ENCODE assay signal across 26 cellular contexts in the genomic region with DNA sequence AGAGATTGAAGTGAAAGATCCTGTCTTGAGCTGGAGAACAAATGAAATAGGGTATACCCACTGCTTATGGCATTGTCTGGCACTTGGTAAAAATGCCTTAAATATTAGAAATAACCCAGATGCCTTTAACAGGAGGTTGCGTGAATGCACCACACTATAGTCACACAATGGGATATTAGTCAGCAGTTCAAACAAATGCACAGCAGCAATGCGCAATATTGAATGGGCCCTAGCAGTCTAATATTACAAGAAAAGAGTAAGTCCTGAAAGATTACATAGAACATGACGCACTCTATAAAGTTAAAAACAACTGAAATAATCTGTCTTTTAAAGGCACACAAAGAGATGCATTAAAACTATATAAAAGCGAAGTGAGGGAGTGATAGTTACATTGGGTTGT.
DNase-seq lines count a peak whose midpoint lies in the region; TF ChIP-seq lines count a peak whose summit lies in the region.
"Had no signal": no experiment of that assay in that cellular context is flagged by ENCODE, and none has a peak within 500 bp of the region (broad histone marks: within the 10 kb centered on the region; RNA-seq: fewer than 3 reads in every experiment).

No MANE protein-coding gene starts in this region.

- H3K4me3 ChIP-seq in SJSA1: no peak overlapping the region
- no peak overlapping the region for H3K4me3 ChIP-seq in epithelial cell of esophagus (ENCODE audit: low read length)
- no peak overlapping the region for H3K4me3 ChIP-seq in testis
- H3K4me3 ChIP-seq: GM23248, K562, Peyer's patch had no signal

- TF ChIP-seq CTCF in epithelial cell of esophagus (IDR thresholded peaks at IDR 0.05; ENCODE audit: insufficient read depth, low read depth, low read length, missing control alignments) (no peak), testis (IDR thresholded peaks at IDR 0.05) (no peak)

- H3K9me3 ChIP-seq in SJSA1 (replicated peaks) (no peaks in the 10 kb centered on the region), testis (no peaks in the 10 kb centered on the region)
- H3K9me3 ChIP-seq: BE2C, Peyer's patch, SK-N-SH had no signal

- TF ChIP-seq POLR2A in testis (IDR thresholded peaks at IDR 0.05): no peak

- DNase-seq in HS-5 (ENCODE audit: low read depth) (peak; percentile 49), SJSA1 (ENCODE audit: low read depth in 1 of 2, low spot score in 2 of 2) (peak in 1 of 2 experiments; percentile 11), epithelial cell of esophagus (ENCODE audit: low read depth) (peak; percentile 81), testis (no peak), AG08396 (ENCODE audit: low spot score) (no peak), caudate nucleus (lab: John Stamatoyannopoulos, UW) (no peak), hepatic stellate cell (ENCODE audit: low spot score) (no peak)
- DNase-seq: BE2C; CD8-positive, alpha-beta memory T cell; DMS153; GF-D8; GM23248; H7; MV-4-11; NCI-H1105 treated with DMSO at 0.1 percent for 48 hours; NCI-H146; NCI-H1930; NCI-H2107; NCI-H446 treated with DMSO at 0.1 percent for 48 hours; NCI-H526 treated with DMSO at 0.1 percent for 48 hours; Peyer's patch; SIG-M5; SK-N-SH; SW 1271; T-helper 17 cell had no signal

- no peaks in the 10 kb centered on the region for H3K36me3 ChIP-seq in SJSA1
- H3K36me3 ChIP-seq in testis (ENCODE audit: low read depth, missing control alignments): no peaks in the 10 kb centered on the region

- H3K27me3 ChIP-seq in SJSA1 (replicated peaks) (no peaks in the 10 kb centered on the region), testis (no peaks in the 10 kb centered on the region)
- H3K27me3 ChIP-seq: BE2C, Peyer's patch had no signal

- WGBS in testis, 2 donors: 85 to 87% methylated on average over 4 of the region's 4 CpGs

- H3K4me1 ChIP-seq in SJSA1 (replicated peaks) (peaks cover 8% of the 10 kb centered on the region), testis (peaks cover 15% of the 10 kb centered on the region)

- intact Hi-C loops in testis (cut with DNase I; ENCODE audit: low total_unique reads): no loop called here

- peak overlapping the region; percentile 23; the same call in 1 of the 2 replicates for H3K27ac ChIP-seq in SJSA1
- H3K27ac ChIP-seq in testis: peak overlapping the region; percentile 15 to 38
- H3K27ac ChIP-seq in caudate nucleus (ENCODE audit: low read depth, low read length): no peak overlapping the region
- H3K27ac ChIP-seq: GM23248, Peyer's patch had no signal

Comparison
In these comparisons a context has a peak if more than half of its experiments do, and no peak if none do; other contexts are left out.
1. DNase-seq: peak in HS-5 (single experiment) and epithelial cell of esophagus (single experiment); none in testis (single experiment), AG08396 (single experiment), caudate nucleus (0 of 61) and hepatic stellate cell (single experiment).